36 cellular contexts compared by ENCODE assay signal in genomic region chr11:45620243-45620642, GRCh38. TPM values are rescaled to one million over a fixed set of nuclear protein-coding genes. Genes with fewer than 3 reads are reported as not detected.
"Had no signal": no experiment of that assay in that cellular context is flagged by ENCODE, and none has a peak within 500 bp of the region (broad histone marks: within the 10 kb centered on the region; RNA-seq: fewer than 3 reads in every experiment).

No MANE protein-coding gene starts in this region.

- ATAC-seq: activated CD4-positive, alpha-beta T cell treated with anti-CD3 and anti-CD28 coated beads for 36 hours; activated CD4-positive, CD25-positive, alpha-beta regulatory T cell treated with anti-CD3 and anti-CD28 coated beads, Interleukin-2, amount 50 U/mL, for 24 hours; activated CD8-positive, alpha-beta T cell treated with anti-CD3 and anti-CD28 coated beads for 36 hours; activated naive CD4-positive, alpha-beta T cell treated with anti-CD3 and anti-CD28 coated beads, Interleukin-2, amount 50 U/mL, for 72 hours; activated T-cell treated with anti-CD3 and anti-CD28 coated beads, Interleukin-2, amount 50 U/mL, for 4 hours; activated T-cell treated with anti-CD3 and anti-CD28 coated beads, Interleukin-2, amount 50 U/mL, for 72 hours; activated T-helper 17 cell treated with anti-CD3 and anti-CD28 coated beads, Interleukin-2, amount 50 U/mL, for 72 hours; body of pancreas had no signal

- H3K27ac ChIP-seq: adrenal gland, body of pancreas, brain microvascular endothelial cell, breast epithelium, VCaP had no signal

- DNase-seq: activated B cell treated with CpG ODN at 0.5 μM for 24 hours; activated CD4-positive, alpha-beta memory T cell treated with anti-CD3 and anti-CD28 coated beads for 36 hours; activated CD4-positive, alpha-beta T cell treated with anti-CD3 and anti-CD28 coated beads for 1 hour; activated CD4-positive, alpha-beta T cell treated with anti-CD3 and anti-CD28 coated beads for 36 hours; activated CD4-positive, alpha-beta T cell treated with anti-CD3 and anti-CD28 coated beads for 48 hours; activated CD4-positive, alpha-beta T cell treated with anti-CD3 and anti-CD28 coated beads, Interleukin-2, amount 50 U/mL, for 1 hour; activated CD4-positive, alpha-beta T cell treated with anti-CD3 and anti-CD28 coated beads, Interleukin-2, amount 50 U/mL, for 4 hours; activated CD8-positive, alpha-beta memory T cell treated with anti-CD3 and anti-CD28 coated beads, Interleukin-2, amount 50 U/mL, for 4 hours; activated CD8-positive, alpha-beta T cell treated with anti-CD3 and anti-CD28 coated beads for 36 hours; activated effector memory CD4-positive, alpha-beta T cell treated with anti-CD3 and anti-CD28 coated beads, Interleukin-2, amount 50 U/mL, for 16 hours; activated gamma-delta T cell treated with Interleukin-2 at 50 U/mL for 16 hours; activated naive CD4-positive, alpha-beta T cell; activated naive CD4-positive, alpha-beta T cell treated with anti-CD3 and anti-CD28 coated beads for 36 hours; activated naive CD4-positive, alpha-beta T cell treated with anti-CD3 and anti-CD28 coated beads, Interleukin-2, amount 50 U/mL, for 16 hours; activated naive CD8-positive, alpha-beta T cell treated with anti-CD3 and anti-CD28 coated beads for 36 hours; activated T-cell treated with anti-CD3 and anti-CD28 coated beads for 4 hours; activated T-cell treated with anti-CD3 and anti-CD28 coated beads, Interleukin-2, amount 50 U/mL, for 1 hour; activated T-cell treated with anti-CD3 and anti-CD28 coated beads, Interleukin-2, amount 50 U/mL, for 4 hours; activated T-cell treated with anti-CD3 and anti-CD28 coated beads, Interleukin-2, amount 50 U/mL, for 72 hours; adrenal gland; amniotic stem cell; aorta; body of pancreas; brain microvascular endothelial cell; central memory CD4-positive, alpha-beta T cell; T-helper 1 cell; T-helper 2 cell; T-helper 9 cell had no signal

- H3K4me3 ChIP-seq: adrenal gland, body of pancreas, breast epithelium had no signal

- H3K9me3 Mint-ChIP-seq: activated CD8-positive, alpha-beta T cell treated with anti-CD3 and anti-CD28 coated beads for 36 hours; activated naive CD8-positive, alpha-beta T cell treated with anti-CD3 and anti-CD28 coated beads for 36 hours; activated T-helper 17 cell treated with anti-CD3 and anti-CD28 coated beads, Interleukin-2, amount 50 U/mL, for 72 hours had no signal

- H3K4me3 Mint-ChIP-seq: activated B cell treated with CpG ODN at 0.5 μM for 24 hours; activated CD4-positive, alpha-beta memory T cell treated with anti-CD3 and anti-CD28 coated beads for 36 hours; activated CD4-positive, alpha-beta T cell treated with anti-CD3 and anti-CD28 coated beads for 36 hours; activated CD8-positive, alpha-beta T cell treated with anti-CD3 and anti-CD28 coated beads for 36 hours; activated naive CD4-positive, alpha-beta T cell treated with anti-CD3 and anti-CD28 coated beads for 36 hours; activated naive CD8-positive, alpha-beta T cell treated with anti-CD3 and anti-CD28 coated beads for 36 hours; activated T-cell treated with anti-CD3 and anti-CD28 coated beads, Interleukin-2, amount 50 U/mL, for 4 hours; activated T-cell treated with anti-CD3 and anti-CD28 coated beads, Interleukin-2, amount 50 U/mL, for 72 hours; activated T-helper 1 cell treated with anti-CD3 and anti-CD28 coated beads, Interleukin-12 subunit alpha, Interleukin-12 subunit beta, Interleukin-2, Interleukin-4 antibody, amounts not matched to agents 30 ng/mL and 10 ng/mL and 1 ng/mL, durations not matched to agents 14 hours and 24 hours and 36 hours; activated T-helper 17 cell treated with anti-CD3 and anti-CD28 coated beads, Interleukin-2, amount 50 U/mL, for 72 hours; T-helper 1 cell treated with Interleukin-12 subunit alpha and Interleukin-12 subunit beta and Interleukin-4 antibody, amounts not matched to agents 30 μg/mL and 1 μg/mL, for 36 hours; T-helper 2 cell treated with Interferon-gamma antibody and Interleukin-4, amounts not matched to agents 5 μg/mL and 100 μg/mL, for 36 hours had no signal

- H3K27ac Mint-ChIP-seq: activated B cell treated with CpG ODN at 0.5 μM for 24 hours; activated CD4-positive, alpha-beta memory T cell treated with anti-CD3 and anti-CD28 coated beads for 36 hours; activated CD4-positive, alpha-beta T cell treated with anti-CD3 and anti-CD28 coated beads for 36 hours; activated CD8-positive, alpha-beta T cell treated with anti-CD3 and anti-CD28 coated beads for 36 hours; activated naive CD4-positive, alpha-beta T cell treated with anti-CD3 and anti-CD28 coated beads for 36 hours; activated naive CD4-positive, alpha-beta T cell treated with anti-CD3 and anti-CD28 coated beads, Interleukin-2, amount 50 U/mL, for 72 hours; activated naive CD8-positive, alpha-beta T cell treated with anti-CD3 and anti-CD28 coated beads for 36 hours; activated T-cell treated with anti-CD3 and anti-CD28 coated beads, Interleukin-2, amount 50 U/mL, for 72 hours; activated T-helper 1 cell treated with anti-CD3 and anti-CD28 coated beads, Interleukin-12 subunit alpha, Interleukin-12 subunit beta, Interleukin-2, Interleukin-4 antibody, amounts not matched to agents 30 ng/mL and 10 ng/mL and 1 ng/mL, durations not matched to agents 14 hours and 24 hours and 36 hours; activated T-helper 17 cell treated with anti-CD3 and anti-CD28 coated beads, Interleukin-2, amount 50 U/mL, for 72 hours; T-helper 1 cell treated with Interleukin-12 subunit alpha and Interleukin-12 subunit beta and Interleukin-4 antibody, amounts not matched to agents 30 μg/mL and 1 μg/mL, for 36 hours; T-helper 2 cell treated with Interferon-gamma antibody and Interleukin-4, amounts not matched to agents 5 μg/mL and 100 μg/mL, for 36 hours had no signal

- H3K36me3 Mint-ChIP-seq: activated naive CD8-positive, alpha-beta T cell treated with anti-CD3 and anti-CD28 coated beads for 36 hours had no signal

- H3K4me1 ChIP-seq: adrenal gland, body of pancreas, breast epithelium had no signal

- H3K36me3 ChIP-seq: adrenal gland, brain microvascular endothelial cell, breast epithelium had no signal

- H3K4me1 Mint-ChIP-seq: activated B cell treated with CpG ODN at 0.5 μM for 24 hours; activated CD4-positive, alpha-beta T cell treated with anti-CD3 and anti-CD28 coated beads for 36 hours; activated naive CD8-positive, alpha-beta T cell treated with anti-CD3 and anti-CD28 coated beads for 36 hours; activated T-helper 17 cell treated with anti-CD3 and anti-CD28 coated beads, Interleukin-2, amount 50 U/mL, for 72 hours had no signal

- H3K27me3 ChIP-seq: adrenal gland, body of pancreas, brain microvascular endothelial cell had no signal

- H3K9me3 ChIP-seq: adrenal gland had no signal

RNA-seq across cellular contexts. Expression of gene CHST1, which starts 45.2 kb away (rescaled TPM):
- total RNA-seq: activated B cell treated with CpG ODN at 0.5 μM for 24 hours; activated CD8-positive, alpha-beta T cell treated with anti-CD3 and anti-CD28 coated beads for 36 hours; activated naive CD4-positive, alpha-beta T cell treated with anti-CD3 and anti-CD28 coated beads for 36 hours; activated naive CD8-positive, alpha-beta T cell treated with anti-CD3 and anti-CD28 coated beads for 36 hours; activated T-helper 17 cell treated with anti-CD3 and anti-CD28 coated beads, Interleukin-2, amount 50 U/mL, for 72 hours had no signal
